6 cellular contexts compared by ENCODE assay signal in genomic region chr19:14434157-14434501, GRCh38. TPM values are rescaled to one million over a fixed set of nuclear protein-coding genes. Genes with fewer than 3 reads are reported as not detected.
DNase-seq lines count a peak whose midpoint lies in the region; ATAC-seq and TF ChIP-seq lines count a peak whose summit lies in the region.

No MANE protein-coding gene starts in this region.

- intact Hi-C loops in left lung (cut with DNase I): no loop called here

- peak; percentile 6 for ATAC-seq in GM19035 (IDR thresholded peaks at IDR 0.05; ENCODE audit: unreplicated experiment)
- ATAC-seq in left lung: peak; percentile 16
- no peak for ATAC-seq in HG02884 (IDR thresholded peaks at IDR 0.05; ENCODE audit: unreplicated experiment)
- no peak for ATAC-seq in HG03457 (IDR thresholded peaks at IDR 0.05; ENCODE audit: unreplicated experiment)

- H3K4me3 ChIP-seq in left lung: peak overlapping the region; percentile 86 to 93

- TF ChIP-seq CTCF in VCaP (conservative IDR thresholded peaks at IDR 0.05) (0 out of 2 replicates have a peak, but pooled peaks have one; percentile 25), left lung (IDR thresholded peaks at IDR 0.05) (no peak)

- peaks cover 17 to 71% of the 10 kb centered on the region in 2 donors for H3K4me1 ChIP-seq in left lung

- peaks cover 0 to 6% of the 10 kb centered on the region in 2 donors for H3K36me3 ChIP-seq in left lung

- no peaks in the 10 kb centered on the region for H3K9me3 ChIP-seq in left lung

- H3K27ac ChIP-seq in VCaP (peak overlapping the region; percentile 95), left lung (peak overlapping the region; percentile 79 to 85)

- H3K27me3 ChIP-seq in left lung: no peaks in the 10 kb centered on the region

- DNase-seq in left lung: no peak
- no peak for DNase-seq in SHP77 treated with DMSO at 0.1 percent for 48 hours (lab: John Stamatoyannopoulos, UW)

RNA-seq across cellular contexts. Expression of gene PKN1, which starts 1.0 kb away (rescaled TPM):
- total RNA-seq in left lung: 100 to 1,000 TPM; 125 to 190 TPM

RNA-seq across cellular contexts. Expression of gene DDX39A, which starts 15.0 kb away (rescaled TPM):
- total RNA-seq in left lung: 10 to 100 TPM; 42.5 to 90.1 TPM

RNA-seq across cellular contexts. Expression of gene PTGER1, which starts 41.0 kb away (rescaled TPM):
- 1 to 10 TPM in 1 of 2 donors, under 1 TPM in 1; 0.76 to 3.6 TPM for total RNA-seq in left lung

RNA-seq across cellular contexts. Expression of gene ADGRE5, which starts 52.9 kb away (rescaled TPM):
- 100 to 1,000 TPM; 173 to 237 TPM for total RNA-seq in left lung

Comparison
In these comparisons a context has a peak if more than half of its experiments do, and no peak if none do; other contexts are left out.
1. ATAC-seq: peak in GM19035 (single experiment) and left lung (single experiment); none in HG02884 (single experiment) and HG03457 (single experiment).